Comparison of ENCODE assay signal across 8 cellular contexts in genomic region chr15:62059108-62059817, GRCh38. TPM values are rescaled to one million over a fixed set of nuclear protein-coding genes. Genes with fewer than 3 reads are reported as not detected.
DNase-seq lines count a peak whose midpoint lies in the region; ATAC-seq and TF ChIP-seq lines count a peak whose summit lies in the region.

No MANE protein-coding gene starts in this region.

- peaks cover 0 to 14% of the 10 kb centered on the region in 2 donors for H3K4me1 ChIP-seq in right atrium auricular region
- H3K4me1 ChIP-seq in iPS-18a (ENCODE audit: control insufficient read depth, low read depth, low read length) = peaks cover 5% of the 10 kb centered on the region

- intact Hi-C loops in left ventricle myocardium superior (cut with micrococcal nuclease) = no loop called here
- intact Hi-C loops in activated B cell treated with CpG ODN at 0.5 μM for 24 hours (cut with micrococcal nuclease) = loop anchor here (1.0 kb wide), 2 partner anchors 12 to 32 kb away; no protein-coding TSS in a partner anchor

- H3K27ac Mint-ChIP-seq in activated B cell treated with CpG ODN at 0.5 μM for 24 hours = peak overlapping the region; percentile 94
- peak overlapping the region; percentile 96 to 97 for H3K27ac Mint-ChIP-seq in stimulated activated naive CD8-positive, alpha-beta T cell treated with anti-CD3 and anti-CD28 coated beads, Interleukin-15, amount 100 ng/mL, for 72 hours

- POLR2A ChIA-PET in activated B cell treated with CpG ODN at 0.5 μM for 24 hours (lab: Charles Lee) = interaction anchor here (0.6 to 1.1 kb wide), 4 partner anchors 12 to 50 kb away, joined by 3 to 6 read pairs (median 4); no protein-coding TSS in a partner anchor

- H3K36me3 Mint-ChIP-seq in activated B cell treated with CpG ODN at 0.5 μM for 24 hours (ENCODE audit: low read depth) = peaks cover 28% of the 10 kb centered on the region

- no peaks in the 10 kb centered on the region for H3K36me3 ChIP-seq in right atrium auricular region
- no peaks in the 10 kb centered on the region for H3K36me3 ChIP-seq in iPS-18a (ENCODE audit: control insufficient read depth, low read depth, low read length)

- H3K9me3 ChIP-seq in right atrium auricular region (no peaks in the 10 kb centered on the region), iPS-18a (ENCODE audit: control insufficient read depth, low read depth, low read length) (no peaks in the 10 kb centered on the region)

- H3K27me3 ChIP-seq in right atrium auricular region (no peaks in the 10 kb centered on the region), iPS-18a (ENCODE audit: control insufficient read depth, insufficient read depth, low read length) (peaks cover 48% of the 10 kb centered on the region)

- CTCF ChIA-PET in activated B cell treated with CpG ODN at 0.5 μM for 24 hours (lab: Charles Lee) = no interaction called here

- H3K27ac ChIP-seq in right atrium auricular region (peak overlapping the region; percentile 90 to 92), iPS-18a (ENCODE audit: low read length) (no peak overlapping the region)

- H3K4me3 Mint-ChIP-seq in activated B cell treated with CpG ODN at 0.5 μM for 24 hours = peak overlapping the region; percentile 94
- H3K4me3 Mint-ChIP-seq in stimulated activated naive CD8-positive, alpha-beta T cell treated with anti-CD3 and anti-CD28 coated beads, Interleukin-15, amount 100 ng/mL, for 72 hours = peak overlapping the region; percentile 88 to 95

- H3K27me3 Mint-ChIP-seq in activated B cell treated with CpG ODN at 0.5 μM for 24 hours = no peaks in the 10 kb centered on the region
- peaks cover 9% of the 10 kb centered on the region for H3K27me3 Mint-ChIP-seq in stimulated activated naive CD8-positive, alpha-beta T cell treated with anti-CD3 and anti-CD28 coated beads, Interleukin-15, amount 100 ng/mL, for 72 hours

- no peaks in the 10 kb centered on the region for H3K9me3 Mint-ChIP-seq in activated B cell treated with CpG ODN at 0.5 μM for 24 hours
- no peaks in the 10 kb centered on the region for H3K9me3 Mint-ChIP-seq in stimulated activated naive CD8-positive, alpha-beta T cell treated with anti-CD3 and anti-CD28 coated beads, Interleukin-15, amount 100 ng/mL, for 72 hours

- TF ChIP-seq CTCF in right atrium auricular region (IDR thresholded peaks at IDR 0.05) (peak in 1 of 2 donors; percentile 18), activated B cell treated with CpG ODN at 0.5 μM for 24 hours (IDR thresholded peaks at IDR 0.05) (no peak)

- peak overlapping the region; percentile 90 to 98 for H3K4me3 ChIP-seq in right atrium auricular region
- H3K4me3 ChIP-seq in iPS-18a (ENCODE audit: low read length) = peak overlapping the region; percentile 84

- ATAC-seq in left ventricle myocardium superior = no peak
- no peak for ATAC-seq in activated B cell treated with CpG ODN at 0.5 μM for 24 hours (ENCODE audit: low read depth)
- ATAC-seq in stimulated activated naive CD8-positive, alpha-beta T cell treated with anti-CD3 and anti-CD28 coated beads, Interleukin-15, amount 100 ng/mL, for 72 hours = no peak

- DNase-seq in right atrium auricular region (ENCODE audit: low spot score) = no peak
- no peak for DNase-seq in left ventricle myocardium superior
- DNase-seq in activated B cell treated with CpG ODN at 0.5 μM for 24 hours = no peak
- DNase-seq in stimulated activated naive CD8-positive, alpha-beta T cell treated with anti-CD3 and anti-CD28 coated beads, Interleukin-15, amount 100 ng/mL, for 72 hours = no peak
- DNase-seq in NCI-H187 (lab: John Stamatoyannopoulos, UW) = no peak
- no peak for DNase-seq in NCI-H2171 (lab: John Stamatoyannopoulos, UW)
- DNase-seq in HPDE6-E6E7 (ENCODE audit: extremely low spot score) = no peak

- peak overlapping the region; percentile 55 for H3K9ac ChIP-seq in iPS-18a (ENCODE audit: low read length)

- H3K4me1 Mint-ChIP-seq in activated B cell treated with CpG ODN at 0.5 μM for 24 hours = peaks cover 49% of the 10 kb centered on the region
- H3K4me1 Mint-ChIP-seq in stimulated activated naive CD8-positive, alpha-beta T cell treated with anti-CD3 and anti-CD28 coated beads, Interleukin-15, amount 100 ng/mL, for 72 hours = peaks cover 65% of the 10 kb centered on the region

RNA-seq across cellular contexts. Expression of gene VPS13C, which starts 1.0 kb away (rescaled TPM):
- 10 to 100 TPM; 30.3 to 41.9 TPM for total RNA-seq in right atrium auricular region
- 38.6 TPM for total RNA-seq in left ventricle myocardium superior
- total RNA-seq in activated B cell treated with CpG ODN at 0.5 μM for 24 hours = 140 and 172 TPM in 2 replicates

RNA-seq across cellular contexts. Expression of gene C2CD4A, which starts 7.5 kb away (rescaled TPM):
- total RNA-seq in right atrium auricular region (under 1 TPM in 1 of 2 donors, not detected in 1; 0.16 TPM), left ventricle myocardium superior (not detected), activated B cell treated with CpG ODN at 0.5 μM for 24 hours (not detected in 2 replicates)
